In the genomic region with DNA sequence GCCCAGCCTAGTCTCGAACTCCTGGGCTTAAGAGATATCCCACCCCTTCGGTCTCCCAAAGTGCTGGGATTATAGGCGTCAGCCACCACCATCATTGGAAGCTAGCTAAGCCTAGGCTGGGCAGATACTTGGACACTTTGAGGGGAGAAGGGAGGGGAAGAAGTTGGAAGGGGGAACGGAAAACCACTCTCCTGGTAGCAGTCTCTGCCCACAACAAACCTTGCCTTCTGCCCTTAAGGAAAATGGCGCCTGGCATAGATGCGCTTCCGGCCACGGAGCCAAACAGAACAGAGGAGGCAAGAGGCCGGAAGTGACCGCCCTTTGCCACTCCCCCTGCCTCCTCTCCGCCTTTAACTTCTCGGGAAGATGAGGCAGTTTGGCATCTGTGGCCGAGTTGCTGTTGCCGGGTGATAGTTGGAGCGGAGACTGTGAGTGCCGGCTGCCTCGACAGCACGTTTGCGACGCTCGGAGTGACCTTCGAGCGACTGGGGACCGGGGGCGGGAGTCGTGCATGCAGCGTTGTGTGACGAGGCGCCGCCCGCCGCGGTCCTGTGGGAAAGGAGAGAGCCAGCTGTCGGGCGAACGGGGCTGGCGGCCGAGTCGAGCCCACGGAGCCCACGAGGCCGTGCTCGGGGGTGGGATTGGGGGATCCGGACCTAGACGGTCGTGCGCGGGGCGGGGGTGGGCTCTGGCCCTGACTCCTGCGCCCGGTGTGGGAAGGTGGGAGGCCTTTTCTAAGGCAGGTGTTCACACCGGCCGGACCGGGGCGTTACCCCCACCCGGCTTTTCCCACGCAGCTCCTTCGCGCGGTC, we compare ENCODE assay signal across 8 cellular contexts. TPM values are rescaled to one million over a fixed set of nuclear protein-coding genes. Genes with fewer than 3 reads are reported as not detected.
DNase-seq lines count a peak whose midpoint lies in the region; TF ChIP-seq lines count a peak whose summit lies in the region.

TSS of gene MFN1 (plus strand) at position 327 of the 812 bp plus-strand sequence. CDS start 1,143 bp downstream, outside the sequence.

- DNase-seq in GF-D8 (lab: John Stamatoyannopoulos, UW) (peak; percentile 89), HEK293T (ENCODE audit: extremely low spot score) (peak; percentile 80), MV-4-11 (lab: John Stamatoyannopoulos, UW) (peak; percentile 92), SK-MEL-5 (ENCODE audit: low read depth, low spot score) (peak; percentile 97), foreskin melanocyte (peak; percentile 95)
- peak; percentile 92 for DNase-seq in activated naive CD4-positive, alpha-beta T cell treated with Interleukin-2 at 50 U/mL for 16 hours

- in situ Hi-C loops in SK-MEL-5 (cut with HindIII; ENCODE audit: low pct_unique_long_range_greater_than_20kb, low sequenced_read_pairs) = no loop called here

- peak within 1 kb of the TSS; percentile 79 for H3K27ac ChIP-seq in subcutaneous abdominal adipose tissue (ENCODE audit: low read depth, low read length)

- H3K4me3 ChIP-seq in neuron (ENCODE audit: low read length) (peak within 1 kb of the TSS; percentile 93), subcutaneous abdominal adipose tissue (ENCODE audit: low read depth in 1 of 5, low read length in 5 of 5) (peak within 1 kb of the TSS; percentile 85 to 93 (median 89))

- CTCF ChIA-PET in HEK293T (lab: Yijun Ruan, JAX) = no interaction called here

- H3K36me3 ChIP-seq in neuron (ENCODE audit: insufficient read depth, low read length) = peaks cover 30% of the 10 kb centered on the region
- H3K36me3 ChIP-seq in subcutaneous abdominal adipose tissue (ENCODE audit: control insufficient read depth in 5 of 5, insufficient read depth in 5 of 5, low read length in 5 of 5) = peaks cover 6 to 21% (median 16%) of the 10 kb centered on the region in 5 donors

- H3K9ac ChIP-seq in subcutaneous abdominal adipose tissue (ENCODE audit: low read length in 5 of 5) = peak within 1 kb of the TSS; percentile 59 to 84 (median 74)

- H3K27me3 ChIP-seq in neuron (ENCODE audit: insufficient read depth, low read length) (no peaks in the 10 kb centered on the region), subcutaneous abdominal adipose tissue (ENCODE audit: control insufficient read depth in 5 of 5, insufficient read depth in 4 of 5, low read length in 5 of 5) (no peaks in the 10 kb centered on the region)

- H3K4me1 ChIP-seq in neuron (ENCODE audit: insufficient read depth, low read length) (peaks cover 10% of the 10 kb centered on the region), subcutaneous abdominal adipose tissue (ENCODE audit: control insufficient read depth in 5 of 5, insufficient read depth in 5 of 5, low read length in 5 of 5) (peaks cover 5 to 19% (median 17%) of the 10 kb centered on the region in 5 donors)

- peak within 1 kb of the TSS; percentile 50 for H2AFZ ChIP-seq in neuron (ENCODE audit: low read depth, low read length)

- H3K9me3 ChIP-seq in neuron (ENCODE audit: low read length) (no peaks in the 10 kb centered on the region), subcutaneous abdominal adipose tissue (ENCODE audit: control insufficient read depth in 5 of 5, low read length in 5 of 5) (no peaks in the 10 kb centered on the region)

- POLR2A ChIA-PET in HEK293T (lab: Yijun Ruan, JAX) = no interaction called here

TF ChIP-seq in HEK293T, 16 proteins besides CTCF, POLR2A, EP300 and RAD21:
- TF ChIP-seq TARDBP (IDR thresholded peaks at IDR 0.05) = no peak
- peak; percentile 72 for TF ChIP-seq L3MBTL2 (conservative IDR thresholded peaks at IDR 0.05)
- no peak for TF ChIP-seq HDGF (IDR thresholded peaks at IDR 0.05; ENCODE audit: borderline replicate concordance)
- TF ChIP-seq, protein P1, sequence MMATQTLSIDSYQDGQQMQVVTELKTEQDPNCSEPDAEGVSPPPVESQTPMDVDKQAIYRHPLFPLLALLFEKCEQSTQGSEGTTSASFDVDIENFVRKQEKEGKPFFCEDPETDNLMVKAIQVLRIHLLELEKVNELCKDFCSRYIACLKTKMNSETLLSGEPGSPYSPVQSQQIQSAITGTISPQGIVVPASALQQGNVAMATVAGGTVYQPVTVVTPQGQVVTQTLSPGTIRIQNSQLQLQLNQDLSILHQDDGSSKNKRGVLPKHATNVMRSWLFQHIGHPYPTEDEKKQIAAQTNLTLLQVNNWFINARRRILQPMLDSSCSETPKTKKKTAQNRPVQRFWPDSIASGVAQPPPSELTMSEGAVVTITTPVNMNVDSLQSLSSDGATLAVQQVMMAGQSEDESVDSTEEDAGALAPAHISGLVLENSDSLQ (IDR thresholded peaks at IDR 0.05) = no peak
- peak; percentile 45 for TF ChIP-seq ELF4 (IDR thresholded peaks at IDR 0.05)

RNA-seq across cellular contexts. Expression of gene MFN1, which starts in this region (rescaled TPM):
- 57.3 and 68.1 TPM in 2 replicates for total RNA-seq in SK-MEL-5 (2014; rRNA removed; shearing (Covaris generic))
- 28.6 and 41.6 TPM in 2 replicates for polyA plus RNA-seq in SK-MEL-5 (2015; cell fraction: cytosol; rRNA removed)
- 139 and 167 TPM in 2 replicates for polyA plus RNA-seq in SK-MEL-5 (2015; cell fraction: nucleus; rRNA removed)

Comparison
In these comparisons a context has a peak if more than half of its experiments do, and no peak if none do; other contexts are left out.
1. Peak in every context shown above with its lines: DNase-seq, H3K4me3 ChIP-seq and H3K27ac ChIP-seq.